Comparison of ENCODE assay signal across 8 cellular contexts in the genomic region with DNA sequence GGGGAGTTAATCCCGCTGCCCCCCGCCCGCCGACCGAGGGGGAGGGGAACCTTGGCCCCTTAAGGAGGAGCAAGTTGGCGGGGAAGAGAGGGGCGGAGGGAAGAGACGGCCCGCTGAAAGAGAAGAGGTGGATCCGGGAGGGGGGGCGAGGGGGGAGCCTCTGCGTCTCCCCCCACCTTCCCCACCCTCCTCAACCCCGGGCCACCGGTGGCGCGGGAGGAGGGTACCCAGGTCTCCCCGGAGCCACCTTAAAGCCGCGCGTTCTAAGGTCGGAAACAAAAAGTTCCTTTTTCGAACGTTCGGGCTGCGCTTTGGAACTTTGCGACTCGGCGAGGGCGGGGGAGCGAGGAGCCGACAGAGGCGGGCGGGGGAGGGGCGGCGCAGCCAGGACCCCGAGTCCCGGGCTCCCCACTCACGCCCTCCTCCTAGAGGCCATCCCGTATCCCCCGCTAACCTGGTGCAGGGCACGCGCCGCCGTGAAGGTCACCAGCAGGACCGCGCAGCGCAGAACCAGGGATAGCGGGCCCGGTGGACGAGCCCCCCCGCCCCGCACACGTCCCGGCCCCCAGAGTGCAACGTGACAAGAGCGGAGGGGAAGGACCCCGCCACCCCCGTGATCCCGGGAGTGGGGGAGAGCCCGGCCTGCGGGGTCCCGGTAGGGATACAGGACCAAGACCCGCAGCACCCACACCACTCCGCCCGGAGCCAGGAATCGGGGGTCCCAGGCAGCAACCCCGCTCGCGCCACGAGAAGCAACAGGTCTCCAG. TPM values are rescaled to one million over a fixed set of nuclear protein-coding genes. Genes with fewer than 3 reads are reported as not detected.
DNase-seq lines count a peak whose midpoint lies in the region; ATAC-seq and TF ChIP-seq lines count a peak whose summit lies in the region.

No MANE protein-coding gene starts in this region.

- in situ Hi-C loops in Caki2 (cut with HindIII; ENCODE audit: low pct_unique_long_range_greater_than_20kb, low sequenced_read_pairs): no loop called here

- no peaks in the 10 kb centered on the region for H3K27me3 ChIP-seq in esophagus (ENCODE audit: control insufficient read depth in 1 of 2, insufficient read depth in 2 of 2, low read length in 2 of 2)

- H3K4me3 ChIP-seq in esophagus (ENCODE audit: low read depth in 1 of 2, low read length in 2 of 2): peak overlapping the region; percentile 76 to 93

- H3K36me3 ChIP-seq in esophagus (ENCODE audit: control insufficient read depth in 2 of 2, insufficient read depth in 2 of 2, low read length in 1 of 2): no peaks in the 10 kb centered on the region

- CTCF ChIA-PET in HEK293T (lab: Yijun Ruan, JAX): no interaction called here

- 0 to 1% methylated on average over 55 to 70 of the region's 70 CpGs for WGBS in esophagus, 2 donors

- peak; percentile 79 for DNase-seq in Caki2 (ENCODE audit: low read depth)
- DNase-seq in HEK293T (ENCODE audit: extremely low spot score): peak; percentile 51
- peak; percentile 79 for DNase-seq in NOMO-1 treated with dmso at 0.1 percent for 144 hours (lab: John Stamatoyannopoulos, UW; ENCODE audit: unreplicated experiment)
- peak; percentile 65 for DNase-seq in activated T-cell treated with anti-CD3 and anti-CD28 coated beads for 48 hours (ENCODE audit: low read depth)
- DNase-seq in myocyte (ENCODE audit: low read depth): peak; percentile 53
- peak; percentile 56 to 77 for DNase-seq in stimulated activated CD8-positive, alpha-beta memory T cell treated with anti-CD3 and anti-CD28 coated beads, Interleukin-7, amount 100 ng/mL, for 4 hours (ENCODE audit: low read depth in 2 of 2)

- H3K4me1 ChIP-seq in esophagus (ENCODE audit: control insufficient read depth in 2 of 2, insufficient read depth in 2 of 2, low read length in 1 of 2): peaks cover 6 to 24% of the 10 kb centered on the region in 2 donors

- H3K9me3 ChIP-seq in esophagus (ENCODE audit: control insufficient read depth in 2 of 2, insufficient read depth in 1 of 2, low read depth in 1 of 2, low read length in 1 of 2): no peaks in the 10 kb centered on the region

- POLR2A ChIA-PET in HEK293T (lab: Yijun Ruan, JAX): no interaction called here

- H3K27ac ChIP-seq in esophagus (ENCODE audit: low read depth in 2 of 2, low read length in 1 of 2): peak overlapping the region; percentile 96 to 99

- ATAC-seq in HG03469 (IDR thresholded peaks at IDR 0.05; ENCODE audit: unreplicated experiment): no peak

TF ChIP-seq in HEK293T, 16 proteins besides CTCF, POLR2A, EP300 and RAD21:
- TF ChIP-seq TARDBP (IDR thresholded peaks at IDR 0.05) (no peak), L3MBTL2 (conservative IDR thresholded peaks at IDR 0.05) (no peak), ZNF384 (IDR thresholded peaks at IDR 0.05) (no peak), FOXA1 (IDR thresholded peaks at IDR 0.05) (no peak), FOXM1 (IDR thresholded peaks at IDR 0.05; ENCODE audit: borderline replicate concordance) (peak; percentile 84), HDGF (IDR thresholded peaks at IDR 0.05; ENCODE audit: borderline replicate concordance) (no peak)

RNA-seq across cellular contexts. Expression of gene ERF, which starts 0.7 kb away (rescaled TPM):
- 47.1 and 49.5 TPM in 2 replicates for total RNA-seq in Caki2 (2014; rRNA removed; shearing (Covaris generic); ENCODE audit: low replicate concordance)
- polyA plus RNA-seq in esophagus: 10 to 100 TPM; 19.5 to 29.6 TPM
- 44.6 and 55.2 TPM in 2 replicates for total RNA-seq in myocyte
- polyA plus RNA-seq in myocyte (2012): 65.4 TPM

RNA-seq across cellular contexts. Expression of gene GSK3A, which starts 11.9 kb away (rescaled TPM):
- 29.9 and 32.2 TPM in 2 replicates for total RNA-seq in Caki2 (2014; rRNA removed; shearing (Covaris generic); ENCODE audit: low replicate concordance)
- polyA plus RNA-seq in esophagus: 10 to 100 TPM; 32.9 TPM
- 30.5 and 35.0 TPM in 2 replicates for total RNA-seq in myocyte
- polyA plus RNA-seq in myocyte (2012): 54.0 TPM

RNA-seq across cellular contexts. Expression of gene CIC, which starts 14.8 kb away (rescaled TPM):
- total RNA-seq in Caki2 (2014; rRNA removed; shearing (Covaris generic); ENCODE audit: low replicate concordance): 13.6 and 27.5 TPM in 2 replicates
- polyA plus RNA-seq in esophagus: 10 to 100 TPM; 20.6 to 35.2 TPM
- total RNA-seq in myocyte: 38.8 and 49.0 TPM in 2 replicates
- 55.5 TPM for polyA plus RNA-seq in myocyte (2012)

RNA-seq across cellular contexts. Expression of gene ZNF526, which starts 34.2 kb away (rescaled TPM):
- 8.4 and 12.4 TPM in 2 replicates for total RNA-seq in Caki2 (2014; rRNA removed; shearing (Covaris generic); ENCODE audit: low replicate concordance)
- 1 to 10 TPM; 2.3 to 3.6 TPM for polyA plus RNA-seq in esophagus
- total RNA-seq in myocyte: 6.6 and 7.1 TPM in 2 replicates
- 6.2 TPM for polyA plus RNA-seq in myocyte (2012)

RNA-seq across cellular contexts. Expression of gene DEDD2, which starts 36.8 kb away (rescaled TPM):
- 72.2 and 128 TPM in 2 replicates for total RNA-seq in Caki2 (2014; rRNA removed; shearing (Covaris generic); ENCODE audit: low replicate concordance)
- 10 to 100 TPM; 20.7 to 21.9 TPM for polyA plus RNA-seq in esophagus
- total RNA-seq in myocyte: 26.3 and 34.5 TPM in 2 replicates
- polyA plus RNA-seq in myocyte (2012): 20.1 TPM
